In genomic region chr6:160139420-160139851, GRCh38 we compare ENCODE assay signal across 12 cellular contexts. TPM values are rescaled to one million over a fixed set of nuclear protein-coding genes. Genes with fewer than 3 reads are reported as not detected.
DNase-seq lines count a peak whose midpoint lies in the region; ATAC-seq and TF ChIP-seq lines count a peak whose summit lies in the region.
"Had no signal": no experiment of that assay in that cellular context is flagged by ENCODE, and none has a peak within 500 bp of the region (broad histone marks: within the 10 kb centered on the region; RNA-seq: fewer than 3 reads in every experiment).

No MANE protein-coding gene starts in this region.

- in situ Hi-C loops in GM13977 (cut with MboI; ENCODE audit: low pct_unique_long_range_greater_than_20kb, low sequenced_read_pairs, unreplicated experiment): no loop called here

- no peak overlapping the region for H3K56ac ChIP-seq in mesendoderm (ENCODE audit: low read length)

- no peak overlapping the region for H3K23ac ChIP-seq in mesendoderm (ENCODE audit: low read length)

- peaks cover 2% of the 10 kb centered on the region for H3K36me3 Mint-ChIP-seq in central memory CD8-positive, alpha-beta T cell (ENCODE audit: insufficient read depth)

- H3K4me3 Mint-ChIP-seq in central memory CD8-positive, alpha-beta T cell: no peak overlapping the region
- H3K4me3 Mint-ChIP-seq: activated naive CD4-positive, alpha-beta T cell treated with anti-CD3 and anti-CD28 coated beads for 36 hours had no signal

- no peaks in the 10 kb centered on the region for H3K27me3 ChIP-seq in mesendoderm (ENCODE audit: insufficient read depth, low read length, poor library complexity)
- H3K27me3 ChIP-seq: heart left ventricle, pancreas had no signal

- H3K9ac ChIP-seq in mesendoderm (ENCODE audit: low read length): no peak overlapping the region

- no peak overlapping the region for H3K18ac ChIP-seq in mesendoderm (ENCODE audit: low read length)

- H3K79me1 ChIP-seq in mesendoderm (ENCODE audit: low read length): no peaks in the 10 kb centered on the region

- H2BK120ac ChIP-seq in mesendoderm (ENCODE audit: low read depth, low read length): no peak overlapping the region

- H3K27ac Mint-ChIP-seq in central memory CD8-positive, alpha-beta T cell (ENCODE audit: low read depth): peak overlapping the region; percentile 80

- peaks cover 11% of the 10 kb centered on the region for H3K4me1 Mint-ChIP-seq in central memory CD8-positive, alpha-beta T cell

- no peaks in the 10 kb centered on the region for H3K27me3 Mint-ChIP-seq in central memory CD8-positive, alpha-beta T cell

- H4K8ac ChIP-seq in mesendoderm (ENCODE audit: low read depth, low read length): no peak overlapping the region

- H2BK15ac ChIP-seq in mesendoderm (replicated peaks; ENCODE audit: low read depth): no peak overlapping the region

- ATAC-seq in central memory CD8-positive, alpha-beta T cell (replicated peaks; ENCODE audit: extremely low read depth, poor library complexity, severe bottlenecking): no peak
- no peak for ATAC-seq in GM19455 (IDR thresholded peaks at IDR 0.05; ENCODE audit: unreplicated experiment)
- ATAC-seq: heart left ventricle, pancreas had no signal

- H3K36me3 ChIP-seq in mesendoderm (ENCODE audit: control insufficient read depth, insufficient read depth, low read length): no peaks in the 10 kb centered on the region
- H3K36me3 ChIP-seq: heart left ventricle, pancreas had no signal

- no peak overlapping the region for H2BK5ac ChIP-seq in mesendoderm (ENCODE audit: low read length)

- H3K27ac ChIP-seq in mesendoderm (ENCODE audit: low read depth, low read length): no peak overlapping the region
- H3K27ac ChIP-seq: pancreas had no signal

- H3K4me1 ChIP-seq in mesendoderm (ENCODE audit: control insufficient read depth, low read depth, low read length): no peaks in the 10 kb centered on the region

- no peak overlapping the region for H4K5ac ChIP-seq in mesendoderm (ENCODE audit: low read length)

- H3K79me2 ChIP-seq in mesendoderm (ENCODE audit: control insufficient read depth, insufficient read depth, low read length): no peaks in the 10 kb centered on the region

- DNase-seq in AG08396 (ENCODE audit: low spot score) (peak; percentile 68), HS-5 (ENCODE audit: low read depth) (peak; percentile 90), mesendoderm (peak; percentile 75), DMS79 (lab: John Stamatoyannopoulos, UW) (no peak), GM13977 (ENCODE audit: low spot score) (no peak), DMS114 treated with DMSO at 0.1 percent for 48 hours (lab: John Stamatoyannopoulos, UW; ENCODE audit: unreplicated experiment) (no peak)
- no peak for DNase-seq in central memory CD8-positive, alpha-beta T cell (ENCODE audit: low spot score in 2 of 2)
- DNase-seq: activated naive CD4-positive, alpha-beta T cell treated with anti-CD3 and anti-CD28 coated beads for 36 hours; DND-41; heart left ventricle; pancreas had no signal

- no peaks in the 10 kb centered on the region for H3K9me3 Mint-ChIP-seq in central memory CD8-positive, alpha-beta T cell

- H3K4me3 ChIP-seq in mesendoderm (ENCODE audit: low read length): no peak overlapping the region
- H3K4me3 ChIP-seq: heart left ventricle, pancreas had no signal

- no peak overlapping the region for H2AK5ac ChIP-seq in mesendoderm (ENCODE audit: low read length)

- H3K4me2 ChIP-seq in mesendoderm (ENCODE audit: low read length): no peak overlapping the region

- peak overlapping the region; percentile 41 for H3K4ac ChIP-seq in mesendoderm (ENCODE audit: low read depth, low read length)

- no peak for TF ChIP-seq CTCF in GM13977 (IDR thresholded peaks at IDR 0.05; ENCODE audit: extremely low read depth, insufficient read depth, missing control alignments)

- no CpG with 5 or more reads among the region's 12 CpGs for WGBS in mesendoderm (ENCODE audit: extremely low coverage, insufficient coverage, low lambda C conversion rate)

RNA-seq across cellular contexts. Expression of gene SLC22A1, which starts 17.8 kb away (rescaled TPM):
- polyA plus RNA-seq in mesendoderm (2013, experiment 1 of 2): 2.1 TPM
- polyA plus RNA-seq in mesendoderm (2013, experiment 2 of 2): 2.3 TPM

Comparison
In these comparisons a context has a peak if more than half of its experiments do, and no peak if none do; other contexts are left out.
1. DNase-seq: peak in AG08396 (single experiment), HS-5 (single experiment) and mesendoderm (single experiment); none in central memory CD8-positive, alpha-beta T cell (0 of 2), DMS79 (single experiment), GM13977 (single experiment) and DMS114 treated with DMSO at 0.1 percent for 48 hours (single experiment).